In the genomic region with DNA sequence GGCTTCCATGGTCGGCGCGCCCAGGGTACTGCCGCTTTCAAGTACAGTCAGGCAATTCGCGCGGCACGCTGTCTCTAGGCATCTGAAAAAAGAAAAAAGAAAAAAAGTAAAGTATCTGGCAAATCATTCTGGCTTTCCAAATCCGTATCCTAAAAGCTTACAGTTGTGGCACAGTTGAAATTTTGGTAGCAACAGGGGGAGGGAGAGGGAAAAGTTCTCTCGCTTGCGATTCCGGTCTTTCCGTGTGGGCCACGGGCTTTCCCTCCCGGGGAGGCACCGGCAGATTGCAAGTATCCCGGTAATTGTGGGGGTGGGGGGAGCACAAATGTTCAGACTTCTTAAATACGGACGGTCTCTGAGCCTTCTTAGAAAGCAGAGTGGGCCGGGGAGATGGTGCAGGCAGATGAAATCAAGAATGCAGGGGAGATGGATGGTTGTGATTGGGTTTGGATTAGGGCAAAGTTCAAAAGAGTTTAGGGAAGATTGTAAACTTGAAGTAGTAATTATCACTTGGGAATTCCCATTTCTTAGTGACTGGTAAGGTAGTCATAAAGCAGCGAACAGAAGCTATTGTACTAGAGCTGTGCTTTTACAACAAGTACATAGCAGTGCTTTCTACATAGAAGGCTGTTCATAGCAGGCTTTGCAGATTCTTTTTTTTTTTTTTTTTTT, we compare ENCODE assay signal across 9 cellular contexts. TPM values are rescaled to one million over a fixed set of nuclear protein-coding genes. Genes with fewer than 3 reads are reported as not detected.
DNase-seq lines count a peak whose midpoint lies in the region; ATAC-seq, FAIRE-seq and TF ChIP-seq lines count a peak whose summit lies in the region.
"Had no signal": no experiment of that assay in that cellular context is flagged by ENCODE, and none has a peak within 500 bp of the region (broad histone marks: within the 10 kb centered on the region; RNA-seq: fewer than 3 reads in every experiment).

No MANE protein-coding gene starts in this region.

- peak overlapping the region; percentile 86 for H3K23ac ChIP-seq in neuronal stem cell (ENCODE audit: low read depth, low read length, poor library complexity)

- peaks cover 10% of the 10 kb centered on the region; the same call in 1 of the 2 replicates for H3K36me3 ChIP-seq in ES-I3 (ENCODE audit: insufficient read depth, low read length)
- H3K36me3 ChIP-seq in neuronal stem cell (replicated peaks in 1 of 2; ENCODE audit: control insufficient read depth in 2 of 2, insufficient read depth in 2 of 2, low read length in 2 of 2), result peaks cover 0 to 45% of the 10 kb centered on the region in 2 donors

- peak overlapping the region; percentile 100 for H3K4me2 ChIP-seq in neuronal stem cell (ENCODE audit: insufficient read depth, low read length, poor library complexity, severe bottlenecking)

- H3K18ac ChIP-seq in neuronal stem cell (ENCODE audit: low read length), result no peak overlapping the region

- H4K91ac ChIP-seq in neuronal stem cell (ENCODE audit: low read depth, low read length, poor library complexity), result no peak overlapping the region

- H2AK5ac ChIP-seq in neuronal stem cell (ENCODE audit: low read depth, low read length), result no peak overlapping the region

- H3K14ac ChIP-seq in neuronal stem cell (ENCODE audit: low read length), result no peak overlapping the region

- H3K9me3 ChIP-seq in ES-I3 (ENCODE audit: control insufficient read depth, insufficient read depth, low read length) (no peaks in the 10 kb centered on the region), neuronal stem cell (replicated peaks in 1 of 2; ENCODE audit: control insufficient read depth in 2 of 2, insufficient read depth in 1 of 2, low read depth in 1 of 2, low read length in 2 of 2) (no peaks in the 10 kb centered on the region)

- H3K4me1 ChIP-seq in ES-I3 (ENCODE audit: insufficient read depth, low read length) (peaks cover 26% of the 10 kb centered on the region), neuronal stem cell (ENCODE audit: control insufficient read depth in 2 of 2, insufficient read depth in 1 of 2, low read depth in 1 of 2, low read length in 2 of 2) (peaks cover 6 to 12% of the 10 kb centered on the region in 2 donors)

- ATAC-seq in HG03097 (IDR thresholded peaks at IDR 0.05; ENCODE audit: low FRiP score, unreplicated experiment) (no peak), HG02938 (IDR thresholded peaks at IDR 0.05; ENCODE audit: unreplicated experiment) (no peak), HG03045 (IDR thresholded peaks at IDR 0.05; ENCODE audit: unreplicated experiment) (no peak)

- H3K4ac ChIP-seq in neuronal stem cell (ENCODE audit: low read length), result no peak overlapping the region

- peaks cover 0 to 32% (median 16%) of the 10 kb centered on the region in 3 experiments for H3K27me3 ChIP-seq in neuronal stem cell (ENCODE audit: control insufficient read depth in 3 of 3, insufficient read depth in 3 of 3, low read depth in 1 of 3, low read length in 3 of 3)

- H3K4me3 ChIP-seq in epithelial cell of esophagus (ENCODE audit: low read length) (peak overlapping the region; percentile 71), neuronal stem cell (ENCODE audit: low read length in 2 of 2) (peak overlapping the region in 1 of 2 donors; percentile 70)

- WGBS in neuronal stem cell (ENCODE audit: extremely low coverage in 2 of 2, insufficient read length in 2 of 2, insufficient replicate concordance in 1 of 2), 2 donors, result no CpG with 5 or more reads among the region's 21 CpGs

- peak overlapping the region; percentile 82 for H3K9ac ChIP-seq in ES-I3 (ENCODE audit: low read depth, low read length)
- H3K9ac ChIP-seq in neuronal stem cell (ENCODE audit: low read depth, low read length, poor library complexity), result no peak overlapping the region

- no peak overlapping the region for H2BK5ac ChIP-seq in neuronal stem cell (ENCODE audit: low read length)

- H2AFZ ChIP-seq in neuronal stem cell (ENCODE audit: low read length), result peak overlapping the region; percentile 71

- H4K8ac ChIP-seq in neuronal stem cell (ENCODE audit: low read depth, low read length), result no peak overlapping the region

- FAIRE-seq in RCC 7860 (lab: Jason Lieb, UNC), result no peak
- FAIRE-seq: islet of Langerhans had no signal

- no peak for TF ChIP-seq CTCF in epithelial cell of esophagus (IDR thresholded peaks at IDR 0.05; ENCODE audit: insufficient read depth, low read depth, low read length, missing control alignments)

- no peak overlapping the region for H3K27ac ChIP-seq in neuronal stem cell (replicated peaks; ENCODE audit: low read length)

- no peak overlapping the region for H2BK15ac ChIP-seq in neuronal stem cell (ENCODE audit: low read length)

- DNase-seq in RCC 7860 (ENCODE audit: low spot score), result peak; percentile 49
- peak; percentile 77 for DNase-seq in epithelial cell of esophagus (ENCODE audit: low read depth)
- DNase-seq in neuronal stem cell (ENCODE audit: low spot score), result peak; percentile 18
- DNase-seq in NCI-H1436 (lab: John Stamatoyannopoulos, UW), result no peak

- H2BK12ac ChIP-seq in neuronal stem cell (ENCODE audit: low read length), result no peak overlapping the region

- peaks cover 2% of the 10 kb centered on the region for H3K79me1 ChIP-seq in neuronal stem cell (ENCODE audit: low read depth, low read length)

- no peak overlapping the region for H2BK120ac ChIP-seq in neuronal stem cell (ENCODE audit: low read depth, low read length)

RNA-seq across cellular contexts. Expression of a gene that starts 1.2 kb away (rescaled TPM):
- 4.2 TPM for polyA plus RNA-seq in neuronal stem cell (2013, experiment 1 of 2)
- 4.6 TPM for polyA plus RNA-seq in neuronal stem cell (2013, experiment 2 of 2)
